In genomic region chr7:64551375-64552142, GRCh38 we compare ENCODE assay signal across 17 cellular contexts. TPM values are rescaled to one million over a fixed set of nuclear protein-coding genes. Genes with fewer than 3 reads are reported as not detected.
A peak's percentile ranks its signal among the peaks of the same experiment; 100 is the strongest.
DNase-seq lines count a peak whose midpoint lies in the region; ATAC-seq and TF ChIP-seq lines count a peak whose summit lies in the region.
"Had no signal": no experiment of that assay in that cellular context is flagged by ENCODE, and none has a peak within 500 bp of the region (broad histone marks: within the 10 kb centered on the region; RNA-seq: fewer than 3 reads in every experiment).

No MANE protein-coding gene starts in this region.

- 53 to 67% methylated on average over 6 of the region's 6 CpGs for WGBS in heart right ventricle, 2 donors

- H3K4me3 ChIP-seq in DND-41 (ENCODE audit: low read depth in 1 of 2, low read length in 2 of 2) (no peak overlapping the region), ascending aorta (no peak overlapping the region), heart right ventricle (no peak overlapping the region)
- H3K4me3 ChIP-seq: A549, GM12878, SJCRH30 had no signal

- peaks cover 9% of the 10 kb centered on the region; the same call in 1 of the 2 replicates for H4K20me1 ChIP-seq in DND-41 (ENCODE audit: insufficient read depth, low read length)

- no peak overlapping the region for H2AFZ ChIP-seq in DND-41 (ENCODE audit: low read depth, low read length)

- H3K9me3 ChIP-seq in DND-41 (ENCODE audit: insufficient read depth, low read length, severe bottlenecking), result peaks cover 7% of the 10 kb centered on the region
- H3K9me3 ChIP-seq in ascending aorta, result no peaks in the 10 kb centered on the region
- peaks cover 0 to 27% (median 0%) of the 10 kb centered on the region in 11 donors for H3K9me3 ChIP-seq in heart right ventricle

- H3K36me3 Mint-ChIP-seq in osteocyte (ENCODE audit: unreplicated experiment), result peaks cover 9% of the 10 kb centered on the region
- H3K36me3 Mint-ChIP-seq in activated T-cell treated with anti-CD3 and anti-CD28 coated beads, Interleukin-2, amount 50 U/mL, for 4 hours (ENCODE audit: insufficient read depth), result peaks cover 50% of the 10 kb centered on the region

- H3K4me2 ChIP-seq in DND-41 (ENCODE audit: insufficient read depth, low read length), result no peak overlapping the region
- H3K4me2 ChIP-seq: A549 had no signal

- no peaks in the 10 kb centered on the region for H3K4me1 ChIP-seq in DND-41 (ENCODE audit: insufficient read depth, low read length)
- H3K4me1 ChIP-seq in ascending aorta, result peaks cover 4 to 23% of the 10 kb centered on the region in 2 donors
- H3K4me1 ChIP-seq in heart right ventricle, result peaks cover 0 to 74% (median 43%) of the 10 kb centered on the region in 9 donors
- H3K4me1 ChIP-seq: A549, SJCRH30 had no signal

- H3K27me3 ChIP-seq in DND-41 (ENCODE audit: insufficient read depth, low read length, poor library complexity) (no peaks in the 10 kb centered on the region), ascending aorta (no peaks in the 10 kb centered on the region), heart right ventricle (no peaks in the 10 kb centered on the region)
- H3K27me3 ChIP-seq: SJCRH30 had no signal

- H3K4me3 Mint-ChIP-seq in osteocyte (ENCODE audit: unreplicated experiment), result no peak overlapping the region
- no peak overlapping the region for H3K4me3 Mint-ChIP-seq in activated T-cell treated with anti-CD3 and anti-CD28 coated beads, Interleukin-2, amount 50 U/mL, for 4 hours
- H3K4me3 Mint-ChIP-seq: CD4-positive, alpha-beta memory T cell had no signal

- peak overlapping the region; percentile 62 for H3K27ac Mint-ChIP-seq in osteocyte (ENCODE audit: unreplicated experiment)

- H3K27ac ChIP-seq in DND-41 (ENCODE audit: low read length) (no peak overlapping the region), ascending aorta (peak overlapping the region; percentile 3 to 38), heart right ventricle (peak overlapping the region; percentile 20 to 81 (median 67))
- H3K27ac ChIP-seq: A549, SJCRH30 had no signal

- no peaks in the 10 kb centered on the region for H3K27me3 Mint-ChIP-seq in osteocyte (ENCODE audit: unreplicated experiment)
- H3K27me3 Mint-ChIP-seq in activated T-cell treated with anti-CD3 and anti-CD28 coated beads, Interleukin-2, amount 50 U/mL, for 4 hours (ENCODE audit: low read depth), result no peaks in the 10 kb centered on the region
- H3K27me3 Mint-ChIP-seq: CD4-positive, alpha-beta memory T cell had no signal

- ATAC-seq in DND-41 (ENCODE audit: insufficient read depth, low read depth) (0 out of 3 replicates have a peak, but pooled peaks have one; percentile 27), heart right ventricle (peak; percentile 48 to 90 (median 82))
- ATAC-seq in activated T-cell treated with anti-CD3 and anti-CD28 coated beads, Interleukin-2, amount 50 U/mL, for 4 hours, result no peak
- ATAC-seq: A549, GM12878 had no signal

- no peak for DNase-seq in DND-41
- DNase-seq in ascending aorta (ENCODE audit: low spot score in 2 of 2), result no peak
- DNase-seq in heart right ventricle, result no peak
- no peak for DNase-seq in osteocyte (ENCODE audit: extremely low spot score, unreplicated experiment)
- no peak for DNase-seq in SW480 (ENCODE audit: low spot score)
- no peak for DNase-seq in activated CD4-positive, alpha-beta T cell treated with anti-CD3 and anti-CD28 coated beads for 1 hour
- no peak for DNase-seq in activated T-cell treated with anti-CD3 and anti-CD28 coated beads, Interleukin-2, amount 50 U/mL, for 4 hours
- DNase-seq: CD4-positive, alpha-beta memory T cell; DMS153; EL; NCI-H1092 treated with DMSO at 0.1 percent for 48 hours; NCI-H146; NCI-H2081; NCI-H774; SJCRH30 had no signal

- no peak overlapping the region for H3K9ac ChIP-seq in DND-41 (ENCODE audit: low read depth, low read length)

- TF ChIP-seq CTCF in DND-41 (IDR thresholded peaks at IDR 0.05; ENCODE audit: borderline replicate concordance, extremely low read depth, low read length, poor library complexity, severe bottlenecking), result no peak
- no peak for TF ChIP-seq CTCF in ascending aorta (IDR thresholded peaks at IDR 0.05)
- no peak for TF ChIP-seq CTCF in heart right ventricle (IDR thresholded peaks at IDR 0.05)
- TF ChIP-seq CTCF in osteocyte (IDR thresholded peaks at IDR 0.05), result no peak

- peaks cover 67% of the 10 kb centered on the region for H3K36me3 ChIP-seq in DND-41 (ENCODE audit: insufficient read depth, low read length)
- H3K36me3 ChIP-seq in ascending aorta, result peaks cover 0 to 8% of the 10 kb centered on the region in 2 donors
- H3K36me3 ChIP-seq in heart right ventricle, result peaks cover 0 to 21% (median 0%) of the 10 kb centered on the region in 9 donors

- H3K4me1 Mint-ChIP-seq in osteocyte (ENCODE audit: unreplicated experiment), result peaks cover 29% of the 10 kb centered on the region
- H3K4me1 Mint-ChIP-seq in activated T-cell treated with anti-CD3 and anti-CD28 coated beads, Interleukin-2, amount 50 U/mL, for 4 hours (ENCODE audit: low read depth), result peaks cover 11% of the 10 kb centered on the region

- intact Hi-C loops in ascending aorta (cut with DNase I), result no loop called here
- intact Hi-C loops in heart right ventricle (cut with DNase I), result loop anchor here in 1 of 10 donors (10.0 kb wide), 1 partner anchor 237 kb away; the partner anchor contains the start of gene ZNF736

- H3K79me2 ChIP-seq in DND-41 (ENCODE audit: insufficient read depth, low read length), result peaks cover 96% of the 10 kb centered on the region

- no peaks in the 10 kb centered on the region for H3K9me3 Mint-ChIP-seq in osteocyte (ENCODE audit: unreplicated experiment)
- peaks cover 11% of the 10 kb centered on the region for H3K9me3 Mint-ChIP-seq in activated T-cell treated with anti-CD3 and anti-CD28 coated beads, Interleukin-2, amount 50 U/mL, for 4 hours

RNA-seq across cellular contexts. Expression of gene ZNF680, which starts 11.3 kb away (rescaled TPM):
- 11.0 TPM for total RNA-seq in ascending aorta
- total RNA-seq in heart right ventricle, result 10 to 100 TPM; 16.8 to 28.7 (median 21.4) TPM
- 10 to 100 TPM in 1 of 2 donors, 1 to 10 TPM in 1; 2.9 to 15.0 TPM for polyA plus RNA-seq in heart right ventricle
- 7.6 and 9.1 TPM in 2 replicates for total RNA-seq in osteocyte
- 1 to 10 TPM; 4.8 to 6.1 (median 5.2) TPM for total RNA-seq in activated T-cell treated with anti-CD3 and anti-CD28 coated beads, Interleukin-2, amount 50 U/mL, for 4 hours

Comparison
In these comparisons a context has a peak if more than half of its experiments do, and no peak if none do; other contexts are left out.
1. ATAC-seq: peak in DND-41 (single experiment) and heart right ventricle (8 of 8); none in activated T-cell treated with anti-CD3 and anti-CD28 coated beads, Interleukin-2, amount 50 U/mL, for 4 hours (0 of 2).